ENCODE assay signal across 33 cellular contexts in genomic region chr7:157380416-157380815, GRCh38. TPM values are rescaled to one million over a fixed set of nuclear protein-coding genes. Genes with fewer than 3 reads are reported as not detected.
A peak's percentile ranks its signal among the peaks of the same experiment; 100 is the strongest.
DNase-seq lines count a peak whose midpoint lies in the region; ATAC-seq, FAIRE-seq and TF ChIP-seq lines count a peak whose summit lies in the region.
"Had no signal": no experiment of that assay in that cellular context is flagged by ENCODE, and none has a peak within 500 bp of the region (broad histone marks: within the 10 kb centered on the region; RNA-seq: fewer than 3 reads in every experiment).

No MANE protein-coding gene starts in this region.

- WGBS in H1 (ENCODE audit: extremely low coverage in 1 of 2, insufficient coverage in 1 of 2, insufficient read length in 1 of 2, insufficient replicate concordance in 2 of 2, low coverage in 1 of 2, low lambda C conversion rate in 2 of 2, missing lambda C conversion rate in 1 of 2), 2 experiments: 86% methylated on average over 7 of the region's 7 CpGs; no CpG with 5 or more reads in 1 of the 2 experiments

- H4K20me1 ChIP-seq in H1 (replicated peaks in 1 of 2; ENCODE audit: control insufficient read depth in 1 of 2, insufficient read depth in 2 of 2, low read length in 2 of 2): peaks cover 35 to 37% of the 10 kb centered on the region in 2 experiments

- no peak for ATAC-seq in activated CD4-positive, alpha-beta T cell treated with anti-CD3 and anti-CD28 coated beads for 36 hours
- ATAC-seq in stimulated activated effector memory CD8-positive, alpha-beta T cell treated with anti-CD3 and anti-CD28 coated beads, Interleukin-12 subunit alpha, Interleukin-12 subunit beta, amount 100 ng/mL, for 72 hours: no peak
- no peak for ATAC-seq in lower lobe of right lung
- ATAC-seq: left ventricle myocardium superior had no signal

- peaks cover 54% of the 10 kb centered on the region for H3K36me3 Mint-ChIP-seq in activated CD4-positive, alpha-beta T cell treated with anti-CD3 and anti-CD28 coated beads, Interleukin-2, amount 10 ng/mL, durations not matched to agents 24 days and 14 days (ENCODE audit: low read depth)
- H3K36me3 Mint-ChIP-seq in activated CD4-positive, alpha-beta T cell treated with anti-CD3 and anti-CD28 coated beads for 36 hours (ENCODE audit: low read depth): peaks cover 38% of the 10 kb centered on the region
- H3K36me3 Mint-ChIP-seq in stimulated activated effector memory CD8-positive, alpha-beta T cell treated with anti-CD3 and anti-CD28 coated beads, Interleukin-12 subunit alpha, Interleukin-12 subunit beta, amount 100 ng/mL, for 72 hours: peaks cover 95% of the 10 kb centered on the region

- FAIRE-seq in H1 (lab: Jason Lieb, UNC): no peak
- FAIRE-seq: GM12892, H54 had no signal

- intact Hi-C loops in activated CD4-positive, alpha-beta T cell treated with anti-CD3 and anti-CD28 coated beads, Interleukin-2, amount 10 ng/mL, durations not matched to agents 24 days and 14 days (cut with micrococcal nuclease): no loop called here
- intact Hi-C loops in activated CD4-positive, alpha-beta T cell treated with anti-CD3 and anti-CD28 coated beads for 36 hours (cut with DNase I, micrococcal nuclease): loop anchor here in 1 of 2 experiments (10.0 kb wide), 1 partner anchor 426 kb away; no protein-coding TSS in a partner anchor
- intact Hi-C loops in lower lobe of right lung (cut with DNase I): no loop called here

- H3K27ac Mint-ChIP-seq in activated CD4-positive, alpha-beta T cell treated with anti-CD3 and anti-CD28 coated beads, Interleukin-2, amount 10 ng/mL, durations not matched to agents 24 days and 14 days: peak overlapping the region; percentile 34
- no peak overlapping the region for H3K27ac Mint-ChIP-seq in activated CD4-positive, alpha-beta T cell treated with anti-CD3 and anti-CD28 coated beads for 36 hours
- H3K27ac Mint-ChIP-seq in stimulated activated effector memory CD8-positive, alpha-beta T cell treated with anti-CD3 and anti-CD28 coated beads, Interleukin-12 subunit alpha, Interleukin-12 subunit beta, amount 100 ng/mL, for 72 hours: peak overlapping the region; percentile 43
- H3K27ac Mint-ChIP-seq: mesothelial cell of epicardium had no signal

- no peak overlapping the region for H3K56ac ChIP-seq in H1 (replicated peaks; ENCODE audit: insufficient read length, low read depth, low read length)

- TF ChIP-seq EP300 in H1 (IDR thresholded peaks at IDR 0.05; ENCODE audit: borderline replicate concordance in 1 of 2, low read depth in 2 of 2, low read length in 2 of 2): no peak

- H3K9me3 ChIP-seq in HUES6 (ENCODE audit: control insufficient read depth, insufficient read depth, low read depth, low read length) (no peaks in the 10 kb centered on the region), H1 (ENCODE audit: insufficient read depth in 2 of 2, low read depth in 1 of 2, low read length in 1 of 2) (no peaks in the 10 kb centered on the region), lower lobe of right lung (no peaks in the 10 kb centered on the region)
- H3K9me3 ChIP-seq: ovary, right atrium auricular region, spleen, suprapubic skin, uterus had no signal

- H3K9ac ChIP-seq in HUES6 (ENCODE audit: low read length) (no peak overlapping the region), H1 (replicated peaks in 1 of 4; ENCODE audit: extremely low read depth in 1 of 4, low read depth in 3 of 4, low read length in 3 of 4) (no peak overlapping the region)

- peaks cover 25% of the 10 kb centered on the region for H3K4me1 Mint-ChIP-seq in activated CD4-positive, alpha-beta T cell treated with anti-CD3 and anti-CD28 coated beads, Interleukin-2, amount 10 ng/mL, durations not matched to agents 24 days and 14 days
- H3K4me1 Mint-ChIP-seq in activated CD4-positive, alpha-beta T cell treated with anti-CD3 and anti-CD28 coated beads for 36 hours: peaks cover 26% of the 10 kb centered on the region
- H3K4me1 Mint-ChIP-seq in stimulated activated effector memory CD8-positive, alpha-beta T cell treated with anti-CD3 and anti-CD28 coated beads, Interleukin-12 subunit alpha, Interleukin-12 subunit beta, amount 100 ng/mL, for 72 hours: peaks cover 49% of the 10 kb centered on the region
- H3K4me1 Mint-ChIP-seq: CD14-positive monocyte had no signal

- H2BK5ac ChIP-seq in H1 (ENCODE audit: low read depth, low read length): no peak overlapping the region; the same call in 1 of the 2 replicates

- no peaks in the 10 kb centered on the region for H3K27me3 Mint-ChIP-seq in activated CD4-positive, alpha-beta T cell treated with anti-CD3 and anti-CD28 coated beads, Interleukin-2, amount 10 ng/mL, durations not matched to agents 24 days and 14 days
- H3K27me3 Mint-ChIP-seq in activated CD4-positive, alpha-beta T cell treated with anti-CD3 and anti-CD28 coated beads for 36 hours: no peaks in the 10 kb centered on the region
- H3K27me3 Mint-ChIP-seq: naive B cell had no signal

- H3K9me3 Mint-ChIP-seq in activated CD4-positive, alpha-beta T cell treated with anti-CD3 and anti-CD28 coated beads, Interleukin-2, amount 10 ng/mL, durations not matched to agents 24 days and 14 days: no peaks in the 10 kb centered on the region
- H3K9me3 Mint-ChIP-seq in activated CD4-positive, alpha-beta T cell treated with anti-CD3 and anti-CD28 coated beads for 36 hours (ENCODE audit: low read depth): no peaks in the 10 kb centered on the region
- H3K9me3 Mint-ChIP-seq in stimulated activated effector memory CD8-positive, alpha-beta T cell treated with anti-CD3 and anti-CD28 coated beads, Interleukin-12 subunit alpha, Interleukin-12 subunit beta, amount 100 ng/mL, for 72 hours: no peaks in the 10 kb centered on the region
- H3K9me3 Mint-ChIP-seq: CD14-positive monocyte, mesothelial cell of epicardium, naive B cell had no signal

- H3K4me3 ChIP-seq in HUES6 (ENCODE audit: low read depth, low read length) (no peak overlapping the region), H1 (ENCODE audit: extremely low read depth in 1 of 4, insufficient read depth in 2 of 4, low read depth in 3 of 4, low read length in 4 of 4) (no peak overlapping the region), lower lobe of right lung (no peak overlapping the region)
- H3K4me3 ChIP-seq: ovary, PC-9, right atrium auricular region, spleen, suprapubic skin, uterus had no signal

- TF ChIP-seq CTCF in H1 (IDR thresholded peaks at IDR 0.05; ENCODE audit: control extremely low read depth in 1 of 3, insufficient read depth in 1 of 3, low read depth in 1 of 3, low read length in 3 of 3): no peak
- TF ChIP-seq CTCF in lower lobe of right lung (IDR thresholded peaks at IDR 0.05): no peak

- H4K5ac ChIP-seq in H1 (ENCODE audit: insufficient read length, low read depth, low read length): no peak overlapping the region

- H3K27me3 ChIP-seq in HUES6 (ENCODE audit: control insufficient read depth, insufficient read depth, low read length) (no peaks in the 10 kb centered on the region), H1 (replicated peaks in 1 of 4; ENCODE audit: control insufficient read depth in 3 of 4, extremely low read depth in 1 of 4, insufficient read depth in 3 of 4, low read length in 3 of 4) (no peaks in the 10 kb centered on the region), lower lobe of right lung (ENCODE audit: low read depth) (no peaks in the 10 kb centered on the region)
- H3K27me3 ChIP-seq: brain microvascular endothelial cell, ovary, right atrium auricular region, spleen, suprapubic skin, uterus had no signal

- CTCF ChIA-PET in activated CD4-positive, alpha-beta T cell treated with anti-CD3 and anti-CD28 coated beads for 36 hours (lab: Charles Lee): no interaction called here
- CTCF ChIA-PET in H1 (lab: Charles Lee; ENCODE audit: partially characterized antibody): interaction anchor here (1.5 to 3.6 kb wide), 5 partner anchors 8 to 41 kb away, joined by 5 to 15 read pairs (median 8); no protein-coding TSS in a partner anchor

- no peak overlapping the region for H4K91ac ChIP-seq in H1 (replicated peaks; ENCODE audit: insufficient read length, low read length)

- H3K4ac ChIP-seq in H1 (replicated peaks; ENCODE audit: insufficient read length, low read depth, low read length): no peak overlapping the region

- no peak for TF ChIP-seq POLR2A in H1 (IDR thresholded peaks at IDR 0.05; ENCODE audit: control extremely low read depth in 1 of 2, low read depth in 2 of 2, low read length in 2 of 2)

- no peak overlapping the region for H3K23ac ChIP-seq in H1 (ENCODE audit: insufficient read length)

- H3K27ac ChIP-seq in HUES6 (ENCODE audit: low read depth, low read length) (peak overlapping the region; percentile 31; the same call in 1 of the 2 replicates), H1 (ENCODE audit: low read depth, low read length) (no peak overlapping the region), lower lobe of right lung (no peak overlapping the region)
- H3K27ac ChIP-seq: brain microvascular endothelial cell, epithelial cell of prostate, ovary, PC-9, spleen, suprapubic skin, uterus, VCaP had no signal

- DNase-seq in activated CD4-positive, alpha-beta T cell treated with anti-CD3 and anti-CD28 coated beads, Interleukin-2, amount 10 ng/mL, durations not matched to agents 24 days and 14 days: no peak
- DNase-seq in activated CD4-positive, alpha-beta T cell treated with anti-CD3 and anti-CD28 coated beads for 36 hours: no peak
- DNase-seq in H1 (ENCODE audit: low read depth in 1 of 2, low spot score in 2 of 2) (no peak), lower lobe of right lung (no peak), KG1 (lab: John Stamatoyannopoulos, UW) (no peak), Kasumi-1 (lab: John Stamatoyannopoulos, UW) (no peak)
- no peak for DNase-seq in stimulated activated effector memory CD8-positive, alpha-beta T cell treated with anti-CD3 and anti-CD28 coated beads, Interleukin-12 subunit alpha, Interleukin-12 subunit beta, amount 100 ng/mL, for 72 hours (ENCODE audit: low spot score in 2 of 2)
- DNase-seq: 8988T; activated CD4-positive, alpha-beta T cell treated with anti-CD3 and anti-CD28 coated beads, Interleukin-2, amount 50 U/mL, for 1 hour; amniotic stem cell; brain microvascular endothelial cell; DMS 273 treated with DMSO at 0.1 percent for 48 hours; effector CD4-positive, alpha-beta T cell; islet precursor cell; left ventricle myocardium superior; naive B cell; NCI-H1105 treated with DMSO at 0.1 percent for 48 hours; NCI-H1930; NCI-H524 treated with DMSO at 0.1 percent for 48 hours; ovary; PC-9; Right ventricle myocardium superior; spleen; uterus had no signal

- no peak overlapping the region for H3K14ac ChIP-seq in H1 (ENCODE audit: insufficient read length)

- H2AK5ac ChIP-seq in H1 (ENCODE audit: low read depth, low read length): no peak overlapping the region

- no peak overlapping the region for H3K4me3 Mint-ChIP-seq in activated CD4-positive, alpha-beta T cell treated with anti-CD3 and anti-CD28 coated beads, Interleukin-2, amount 10 ng/mL, durations not matched to agents 24 days and 14 days
- no peak overlapping the region for H3K4me3 Mint-ChIP-seq in activated CD4-positive, alpha-beta T cell treated with anti-CD3 and anti-CD28 coated beads for 36 hours
- H3K4me3 Mint-ChIP-seq in stimulated activated effector memory CD8-positive, alpha-beta T cell treated with anti-CD3 and anti-CD28 coated beads, Interleukin-12 subunit alpha, Interleukin-12 subunit beta, amount 100 ng/mL, for 72 hours: no peak overlapping the region
- H3K4me3 Mint-ChIP-seq: CD14-positive monocyte, mesothelial cell of epicardium, naive B cell had no signal

- no peak overlapping the region for H4K8ac ChIP-seq in H1 (ENCODE audit: extremely low read depth, insufficient read depth, low read length)

- H3K79me2 ChIP-seq in H1 (ENCODE audit: control insufficient read depth in 1 of 2, insufficient read depth in 2 of 2, low read length in 2 of 2): peaks cover 16 to 89% of the 10 kb centered on the region in 2 experiments

- TF ChIP-seq RAD21 in H1 (IDR thresholded peaks at IDR 0.05 in 1 of 2, conservative IDR thresholded peaks at IDR 0.05 in 1 of 2; ENCODE audit: low read depth in 2 of 2, low read length in 2 of 2): no peak

- 0 out of 2 replicates have a peak overlapping the region, but pooled peaks have one; percentile 6 for H3K18ac ChIP-seq in H1 (ENCODE audit: extremely low read depth, low read length)

- no peak overlapping the region for H3K4me2 ChIP-seq in H1 (ENCODE audit: insufficient read depth in 1 of 2, low read depth in 2 of 2, low read length in 2 of 2)
- H3K4me2 ChIP-seq: PC-9 had no signal

- H3K4me1 ChIP-seq in HUES6 (ENCODE audit: control insufficient read depth, insufficient read depth, low read length) (peaks cover 12% of the 10 kb centered on the region), H1 (replicated peaks in 1 of 4; ENCODE audit: control insufficient read depth in 3 of 4, insufficient read depth in 4 of 4, low read length in 3 of 4) (peaks cover 0 to 5% (median 0%) of the 10 kb centered on the region in 4 experiments; a peak in 4 of 7 replicates), lower lobe of right lung (peaks cover 5% of the 10 kb centered on the region)
- H3K4me1 ChIP-seq: uterus had no signal

- H2BK12ac ChIP-seq in H1 (ENCODE audit: low read depth, low read length): no peak overlapping the region

- peaks cover 8% of the 10 kb centered on the region for H3K79me1 ChIP-seq in H1 (ENCODE audit: low read depth, low read length)

- H3K23me2 ChIP-seq in H1 (ENCODE audit: low read depth, low read length): no peaks in the 10 kb centered on the region; the same call in 1 of the 2 replicates

- H2AFZ ChIP-seq in H1 (ENCODE audit: low read length): no peak overlapping the region
- H2AFZ ChIP-seq: PC-9 had no signal

- H3K36me3 ChIP-seq in HUES6 (ENCODE audit: control insufficient read depth, insufficient read depth, low read length): peaks cover 93% of the 10 kb centered on the region
- peaks cover 14 to 69% (median 41%) of the 10 kb centered on the region in 4 experiments for H3K36me3 ChIP-seq in H1 (ENCODE audit: control insufficient read depth in 2 of 4, insufficient read depth in 4 of 4, low read length in 3 of 4)
- peaks cover 57% of the 10 kb centered on the region for H3K36me3 ChIP-seq in lower lobe of right lung
- H3K36me3 ChIP-seq: ovary, uterus had no signal

- POLR2A ChIA-PET in activated CD4-positive, alpha-beta T cell treated with anti-CD3 and anti-CD28 coated beads for 36 hours (lab: Charles Lee): no interaction called here
- POLR2A ChIA-PET in H1 (lab: Charles Lee; ENCODE audit: partially characterized antibody): interaction anchor here (0.8 to 2.3 kb wide), 5 partner anchors 8 to 30 kb away, joined by 3 to 6 read pairs (median 4); no protein-coding TSS in a partner anchor

- H2BK20ac ChIP-seq in H1 (ENCODE audit: low read length): no peak overlapping the region

- H2BK15ac ChIP-seq in H1 (ENCODE audit: low read length): no peak overlapping the region

- no peak overlapping the region for H2BK120ac ChIP-seq in H1 (replicated peaks; ENCODE audit: low read depth, low read length)

RNA-seq across cellular contexts. Expression of gene DNAJB6, which starts 43.6 kb away (rescaled TPM):
- 125 and 128 TPM in 2 replicates for total RNA-seq in activated CD4-positive, alpha-beta T cell treated with anti-CD3 and anti-CD28 coated beads, Interleukin-2, amount 10 ng/mL, durations not matched to agents 24 days and 14 days
- 10 to 100 TPM; 89.9 to 92.9 TPM for total RNA-seq in activated CD4-positive, alpha-beta T cell treated with anti-CD3 and anti-CD28 coated beads for 36 hours
- total RNA-seq in H1 (2021; fragmentation: NEBNext Ultra II Directional; extraction: Animal tissue kit (Norgen Biotek cat#: 25700)): 270 and 295 TPM in 2 replicates
- polyA plus RNA-seq in H1 (2011; rRNA removed): 117 and 166 TPM in 2 replicates
- polyA plus RNA-seq in H1 (2011; cell fraction: cytosol; rRNA removed): 170 TPM
- polyA plus RNA-seq in H1 (2011; cell fraction: nucleus; rRNA removed): 108 TPM
- polyA plus RNA-seq in H1 (2012, experiment 1 of 2): 237 to 389 TPM (median 263 TPM) in 4 replicates
- 129 TPM for polyA plus RNA-seq in H1 (2012, experiment 2 of 2)
- polyA plus RNA-seq in H1 (2013, experiment 1 of 2): 323 TPM
- 304 TPM for polyA plus RNA-seq in H1 (2013, experiment 2 of 2)
- 66.6 and 92.4 TPM in 2 replicates for polyA minus RNA-seq in H1 (2011; rRNA and poly(A)+ RNA removed)
- polyA minus RNA-seq in H1 (2011; cell fraction: cytosol; rRNA and poly(A)+ RNA removed): 170 TPM
- polyA minus RNA-seq in H1 (2011; cell fraction: nucleus; rRNA and poly(A)+ RNA removed): 112 TPM
- total RNA-seq in lower lobe of right lung: 103 TPM
